In the genomic region with DNA sequence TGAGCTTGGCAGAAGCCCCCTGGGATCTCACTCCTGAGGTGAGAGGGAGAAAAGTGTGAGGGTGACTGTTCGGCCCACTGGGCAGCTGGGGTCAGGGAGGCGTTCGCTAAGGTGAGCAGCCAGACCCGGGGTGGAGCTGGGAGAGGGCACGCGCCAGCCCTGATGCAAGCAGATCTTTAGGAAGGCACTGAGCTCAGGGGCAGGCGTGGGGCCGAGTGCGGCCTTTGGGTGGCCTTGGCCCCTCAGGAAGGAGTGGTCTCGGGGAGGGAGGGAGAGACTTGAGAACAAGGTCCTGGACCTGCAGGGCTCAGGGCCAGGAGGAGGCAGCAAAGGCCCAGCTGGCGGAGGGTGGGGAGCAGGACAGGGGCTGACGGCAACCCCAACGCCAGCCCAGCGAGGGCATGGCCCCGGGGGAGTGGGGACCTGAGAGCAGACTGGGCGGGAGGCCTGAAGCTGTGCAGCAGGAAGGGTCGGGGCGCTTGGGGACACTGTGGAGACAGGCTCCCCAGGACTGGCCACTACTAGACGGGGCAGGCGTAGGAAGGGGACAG, we compare ENCODE assay signal across 25 cellular contexts.
"Had no signal": no experiment of that assay in that cellular context is flagged by ENCODE, and none has a peak within 500 bp of the region (broad histone marks: within the 10 kb centered on the region; RNA-seq: fewer than 3 reads in every experiment).

No MANE protein-coding gene starts in this region.

- H3K4me3 ChIP-seq: lung, pancreas, skin epidermis, thoracic aorta, vagina had no signal

- DNase-seq: activated CD4-positive, alpha-beta T cell treated with anti-CD3 and anti-CD28 coated beads, Interleukin-2, amount 50 U/mL, for 4 hours; activated CD8-positive, alpha-beta memory T cell treated with anti-CD3 and anti-CD28 coated beads for 24 hours; activated CD8-positive, alpha-beta memory T cell treated with anti-CD3 and anti-CD28 coated beads, Interleukin-2, amount 50 U/mL, for 4 hours; activated naive CD4-positive, alpha-beta T cell treated with Interleukin-2 at 50 U/mL for 16 hours; activated naive CD8-positive, alpha-beta T cell treated with anti-CD3 and anti-CD28 coated beads, Interleukin-2, amount 10 ng/mL, durations not matched to agents 7 days and 5 days; activated T-cell treated with anti-CD3 and anti-CD28 coated beads, Interleukin-2, amount 50 U/mL, for 24 hours; amygdala; cerebellar nuclear complex; cortex of kidney; effector CD4-positive, alpha-beta T cell; foreskin fibroblast; left colon; naive thymus-derived CD8-positive, alpha-beta T cell; stimulated activated CD4-positive, alpha-beta T cell treated with anti-CD3 and anti-CD28 coated beads, Interleukin-2, amount 100 ng/mL, for 24 hours; T-helper 9 cell had no signal

- H3K9me3 ChIP-seq: neutrophil, pancreas, thoracic aorta, vagina had no signal

- H3K27ac ChIP-seq: neutrophil, pancreas, skin epidermis, thoracic aorta, vagina had no signal

- H3K27me3 ChIP-seq: neutrophil, pancreas, vagina had no signal

- ATAC-seq: activated T-helper 17 cell treated with anti-CD3 and anti-CD28 coated beads, Interleukin-2, amount 50 U/mL, for 72 hours; left colon; naive thymus-derived CD8-positive, alpha-beta T cell; pancreas; stimulated activated effector memory CD8-positive, alpha-beta T cell treated with anti-CD3 and anti-CD28 coated beads, Interleukin-12 subunit alpha, Interleukin-12 subunit beta, amount 100 ng/mL, for 72 hours had no signal

- H3K36me3 ChIP-seq: neutrophil, pancreas had no signal

- H3K4me1 ChIP-seq: pancreas, vagina had no signal

- FAIRE-seq: endometrium, keratinocyte, pancreas had no signal
